In the genomic region with DNA sequence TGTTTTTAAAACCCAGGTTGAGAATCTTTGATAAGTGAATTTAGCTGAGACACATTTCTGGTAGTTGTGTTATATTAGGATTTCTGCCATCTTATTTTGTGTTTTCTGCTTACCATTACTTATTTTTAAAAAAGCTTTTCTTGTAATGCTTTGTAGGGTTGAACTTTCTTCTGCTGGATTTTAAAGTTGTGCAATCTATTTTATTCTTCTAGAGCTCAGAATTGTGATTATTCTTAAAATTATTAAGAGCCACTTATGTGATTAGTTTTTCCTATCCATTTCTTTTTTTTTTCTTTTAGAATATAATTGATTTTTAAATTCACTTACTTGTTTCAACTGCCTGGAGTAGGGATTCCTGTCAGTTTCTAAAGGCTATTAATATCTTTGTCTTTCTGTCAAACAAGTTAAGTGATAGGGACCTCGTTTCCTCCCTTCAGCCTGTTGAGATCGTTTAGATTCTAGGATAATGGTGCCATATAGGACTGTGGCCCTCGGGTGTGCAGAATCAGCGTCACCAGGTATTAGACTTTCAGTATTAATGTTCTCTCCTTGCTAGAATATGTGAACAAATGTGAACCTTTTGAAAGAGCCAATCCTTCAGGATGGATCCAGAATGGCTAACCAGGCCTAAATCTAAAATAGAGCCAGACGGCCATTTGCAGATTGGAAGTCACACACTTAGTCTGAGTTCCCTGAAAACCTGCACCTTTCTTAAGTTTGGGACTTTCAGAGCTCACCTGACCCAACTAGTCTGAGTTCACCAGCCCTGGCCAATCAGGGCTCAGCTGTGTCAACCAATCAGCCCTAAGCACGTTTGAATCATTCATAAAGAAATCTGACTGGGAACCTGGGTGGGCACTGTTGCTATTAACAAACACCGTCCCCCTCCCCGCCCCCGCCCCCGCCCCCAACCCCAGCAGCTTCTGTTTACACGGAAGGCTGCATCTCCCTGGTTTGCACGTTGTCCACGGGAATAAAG, we compare ENCODE assay signal across 14 cellular contexts. TPM values are rescaled to one million over a fixed set of nuclear protein-coding genes. Genes with fewer than 3 reads are reported as not detected.
DNase-seq lines count a peak whose midpoint lies in the region; ATAC-seq, FAIRE-seq and TF ChIP-seq lines count a peak whose summit lies in the region.
"Had no signal": no experiment of that assay in that cellular context is flagged by ENCODE, and none has a peak within 500 bp of the region (broad histone marks: within the 10 kb centered on the region; RNA-seq: fewer than 3 reads in every experiment).

No MANE protein-coding gene starts in this region.

- no peaks in the 10 kb centered on the region for H3K27me3 ChIP-seq in H9 (ENCODE audit: insufficient read depth, low read length)
- H3K27me3 ChIP-seq in trophoblast cell (ENCODE audit: insufficient read depth, low read length): no peaks in the 10 kb centered on the region
- H3K27me3 ChIP-seq in HepG2 (ENCODE audit: control insufficient read depth in 1 of 2, insufficient read depth in 2 of 2, low read length in 2 of 2): no peaks in the 10 kb centered on the region

- no peak overlapping the region for H3K14ac ChIP-seq in H9 (ENCODE audit: insufficient read depth, low read length)
- H3K14ac ChIP-seq in trophoblast cell (ENCODE audit: low read length): no peak overlapping the region

- H3K23me2 ChIP-seq in H9 (ENCODE audit: insufficient read length, low read depth, low read length, poor library complexity, severe bottlenecking): no peaks in the 10 kb centered on the region

- H3T11ph ChIP-seq in H9 (ENCODE audit: low read length): no peak overlapping the region

- H3K79me2 ChIP-seq in H9 (ENCODE audit: insufficient read depth, low read length): peaks cover 47% of the 10 kb centered on the region
- H3K79me2 ChIP-seq in trophoblast cell (ENCODE audit: control insufficient read depth, insufficient read depth, low read length, poor library complexity): peaks cover 17% of the 10 kb centered on the region
- peaks cover 89% of the 10 kb centered on the region for H3K79me2 ChIP-seq in HepG2 (ENCODE audit: insufficient read depth, low read length)

- H3K36me3 Mint-ChIP-seq in H9 (ENCODE audit: insufficient read depth in 1 of 3, low read depth in 3 of 3): peaks cover 16 to 22% (median 18%) of the 10 kb centered on the region in 3 experiments
- H3K36me3 Mint-ChIP-seq in T-helper 17 cell (ENCODE audit: low read depth): no peaks in the 10 kb centered on the region

- H3K4me3 ChIP-seq in trophoblast cell (ENCODE audit: low read depth, low read length) (no peak overlapping the region), HepG2 (replicated peaks in 1 of 3; ENCODE audit: insufficient read depth in 1 of 3, low read depth in 2 of 3, low read length in 3 of 3) (no peak overlapping the region)
- H3K4me3 ChIP-seq: GM23248 had no signal

- H3K27me3 Mint-ChIP-seq in H9 (ENCODE audit: low read depth): no peaks in the 10 kb centered on the region
- H3K27me3 Mint-ChIP-seq in T-helper 17 cell: no peaks in the 10 kb centered on the region
- H3K27me3 Mint-ChIP-seq: IgD-negative memory B cell had no signal

- H3K4me1 Mint-ChIP-seq in H9 (peaks cover 27 to 34% of the 10 kb centered on the region in 2 experiments), T-helper 17 cell (peaks cover 12% of the 10 kb centered on the region)

- H4K91ac ChIP-seq in H9 (ENCODE audit: insufficient read length, low read depth, low read length) (no peak overlapping the region), trophoblast cell (ENCODE audit: low read depth, low read length) (no peak overlapping the region)

- no peak overlapping the region for H2BK20ac ChIP-seq in H9 (ENCODE audit: low read depth, low read length, poor library complexity, severe bottlenecking)

- H3K9me3 ChIP-seq in H9 (ENCODE audit: control insufficient read depth, low read depth, low read length) (peaks cover 8% of the 10 kb centered on the region), T-helper 17 cell (ENCODE audit: control insufficient read depth, low read length, poor library complexity, severe bottlenecking) (peaks cover 7% of the 10 kb centered on the region), trophoblast cell (ENCODE audit: insufficient read depth, low read depth, low read length) (peaks cover 14% of the 10 kb centered on the region), HepG2 (ENCODE audit: low read length) (peaks cover 6% of the 10 kb centered on the region)

- H3K27ac Mint-ChIP-seq in H9 (peak overlapping the region in 2 of 3 experiments; percentile 81 to 92; a peak in 5 of 7 replicates), T-helper 17 cell (peak overlapping the region; percentile 71)

- FAIRE-seq in HepG2 (lab: Jason Lieb, UNC): no peak

- no peak overlapping the region for H2BK5ac ChIP-seq in H9 (ENCODE audit: insufficient read length, low read length)
- H2BK5ac ChIP-seq in trophoblast cell (ENCODE audit: low read depth, low read length, poor library complexity): no peak overlapping the region

- no peak overlapping the region for H2AFZ ChIP-seq in H9 (ENCODE audit: low read length)
- no peak overlapping the region for H2AFZ ChIP-seq in trophoblast cell (ENCODE audit: insufficient read depth, low read length, poor library complexity)
- no peak overlapping the region for H2AFZ ChIP-seq in HepG2 (ENCODE audit: low read length)
- H2AFZ ChIP-seq: GM23248 had no signal

- H3K18ac ChIP-seq in H9 (ENCODE audit: insufficient read length, low read depth, low read length): no peak overlapping the region
- no peak overlapping the region for H3K18ac ChIP-seq in trophoblast cell (ENCODE audit: low read length)

- H2BK120ac ChIP-seq in H9 (ENCODE audit: low read depth, low read length, poor library complexity, severe bottlenecking) (no peak overlapping the region), trophoblast cell (ENCODE audit: insufficient read depth, low read length, poor library complexity) (no peak overlapping the region)

- no peaks in the 10 kb centered on the region for H4K20me1 ChIP-seq in H9 (ENCODE audit: control insufficient read depth, insufficient read depth, insufficient read length)
- 0 out of 2 replicates have a peak, but pooled peaks cover 5% of the 10 kb centered on the region for H4K20me1 ChIP-seq in HepG2 (ENCODE audit: insufficient read depth, low read length)

- no peak for TF ChIP-seq RAD21 in HepG2 (CRISPR knock-in tag; IDR thresholded peaks at IDR 0.05)

- BruUV-seq in HepG2 (replicated peaks; lab: Mats Ljungman, UMichigan): no TSS peak

- H2BK15ac ChIP-seq in H9 (ENCODE audit: low read depth, low read length): no peak overlapping the region

- H3K4ac ChIP-seq in H9 (ENCODE audit: low read depth, low read length) (no peak overlapping the region), trophoblast cell (ENCODE audit: low read depth, low read length) (peak overlapping the region; percentile 70)

- H2AK5ac ChIP-seq in H9 (ENCODE audit: insufficient read length, low read length): no peak overlapping the region
- no peak overlapping the region for H2AK5ac ChIP-seq in trophoblast cell (ENCODE audit: low read length)

- H4K8ac ChIP-seq in H9 (replicated peaks; ENCODE audit: insufficient read length, low read depth, low read length) (no peak overlapping the region), trophoblast cell (ENCODE audit: low read depth, low read length) (no peak overlapping the region)

- H2BK12ac ChIP-seq in H9 (ENCODE audit: insufficient read length, low read depth, low read length) (no peak overlapping the region), trophoblast cell (ENCODE audit: low read length) (no peak overlapping the region)

- POLR2A ChIA-PET in HepG2 (lab: Yijun Ruan, JAX): no interaction called here

- TF ChIP-seq EP300 in HepG2 (IDR thresholded peaks at IDR 0.05; ENCODE audit: low read depth in 2 of 2, low read length in 2 of 2) (no peak), HepG2 (CRISPR knock-in tag; IDR thresholded peaks at IDR 0.05; ENCODE audit: borderline replicate concordance) (no peak)

- no peak overlapping the region for H3K4me2 ChIP-seq in H9 (ENCODE audit: insufficient read depth, insufficient read length, low read length)
- no peak overlapping the region for H3K4me2 ChIP-seq in trophoblast cell (ENCODE audit: low read length)
- H3K4me2 ChIP-seq in HepG2 (ENCODE audit: low read depth, low read length): no peak overlapping the region

- TF ChIP-seq CTCF in H9 (conservative IDR thresholded peaks at IDR 0.05) (no peak), HepG2 (CRISPR knock-in tag; IDR thresholded peaks at IDR 0.05) (no peak)

- DNase-seq in H9 (peak; percentile 68), T-helper 17 cell (no peak), iPS DF 4.7 (ENCODE audit: extremely low read depth, low spot score) (peak; percentile 44), trophoblast cell (no peak), HepG2 (ENCODE audit: low spot score) (no peak)
- DNase-seq: GM23248; NCI-H187; NCI-H446; NK-92 treated with Interleukin-12 subunit alpha and Interleukin-12 subunit beta, amount 100 ng/mL, for 24 hours; SHP77 had no signal

- CTCF ChIA-PET in HepG2 (lab: Yijun Ruan, JAX; ENCODE audit: low intra/inter-chr PET ratio, low total read pairs): no interaction called here

- H3K9ac ChIP-seq in H9 (ENCODE audit: extremely low read depth, insufficient read length, low read length) (no peak overlapping the region), trophoblast cell (ENCODE audit: low read length) (no peak overlapping the region), HepG2 (ENCODE audit: insufficient read depth, low read depth, low read length) (no peak overlapping the region)
- H3K9ac ChIP-seq: GM23248 had no signal

- H3K27ac ChIP-seq in H9 (ENCODE audit: insufficient read length, low read depth, low read length) (no peak overlapping the region), trophoblast cell (ENCODE audit: low read depth, low read length) (no peak overlapping the region), HepG2 (ENCODE audit: extremely low read length, insufficient read depth, low read length) (no peak overlapping the region)
- H3K27ac ChIP-seq: GM23248 had no signal

- no peak overlapping the region for H4K5ac ChIP-seq in H9 (ENCODE audit: insufficient read length, low read depth, low read length)

- TF ChIP-seq POLR2A in HepG2 (IDR thresholded peaks at IDR 0.05; ENCODE audit: insufficient read depth in 1 of 2, low read depth in 2 of 2, low read length in 2 of 2) (no peak), GM18505 (IDR thresholded peaks at IDR 0.05; ENCODE audit: borderline replicate concordance, extremely low read depth, insufficient read depth, insufficient read length) (no peak)

- peaks cover 11% of the 10 kb centered on the region for H3K79me1 ChIP-seq in H9 (ENCODE audit: insufficient read depth, low read depth, low read length, poor library complexity, severe bottlenecking)
- no peaks in the 10 kb centered on the region for H3K79me1 ChIP-seq in trophoblast cell (ENCODE audit: low read length)

- intact Hi-C loops in HepG2 (cut with micrococcal nuclease; ENCODE audit: unreplicated experiment): no loop called here

- H3K4me3 Mint-ChIP-seq in H9: no peak overlapping the region; a peak in 1 of 5 replicates
- H3K4me3 Mint-ChIP-seq in T-helper 17 cell: no peak overlapping the region

- H3K9me3 Mint-ChIP-seq in H9: peaks cover 14 to 19% of the 10 kb centered on the region in 2 experiments

- WGBS in H9 (ENCODE audit: extremely low coverage, insufficient read length, low lambda C conversion rate): no CpG with 5 or more reads among the region's 13 CpGs
- no CpG with 5 or more reads among the region's 13 CpGs for WGBS in trophoblast cell (ENCODE audit: extremely low coverage, insufficient coverage, insufficient read length)
- WGBS in HepG2 (ENCODE audit: low lambda C conversion rate): 93% methylated on average over 13 of the region's 13 CpGs

- H3K56ac ChIP-seq in H9 (ENCODE audit: insufficient read length, low read depth, low read length): no peak overlapping the region

- in situ Hi-C loops in HepG2 (cut with HindIII; ENCODE audit: extremely low pct_ligation_motif_present, low pct_unique_long_range_greater_than_20kb): no loop called here

- no peak overlapping the region for H4K12ac ChIP-seq in trophoblast cell (ENCODE audit: low read depth, low read length)

- no peak for ATAC-seq in T-helper 17 cell
- no peak for ATAC-seq in HepG2
- no peak for ATAC-seq in GM18505 (IDR thresholded peaks at IDR 0.05; ENCODE audit: unreplicated experiment)
- ATAC-seq in GM18909 (IDR thresholded peaks at IDR 0.05; ENCODE audit: poor library complexity, unreplicated experiment): no peak
- ATAC-seq: SK-N-SH treated with all-trans-retinoic acid at 6 μM for 48 hours had no signal

- H3K36me3 ChIP-seq in trophoblast cell (ENCODE audit: control insufficient read depth in 1 of 2, insufficient read depth in 2 of 2, low read length in 2 of 2): peaks cover 3 to 6% of the 10 kb centered on the region in 2 experiments
- H3K36me3 ChIP-seq in HepG2 (replicated peaks in 1 of 2; ENCODE audit: control insufficient read depth in 1 of 2, insufficient read depth in 2 of 2, low read length in 2 of 2): no peaks in the 10 kb centered on the region

- no peak overlapping the region for H3K23ac ChIP-seq in H9 (ENCODE audit: insufficient read length, low read depth, low read length)
- H3K23ac ChIP-seq in trophoblast cell (ENCODE audit: low read length): no peak overlapping the region

- H3K4me1 ChIP-seq in H9 (ENCODE audit: insufficient read depth, low read length): no peaks in the 10 kb centered on the region
- H3K4me1 ChIP-seq in trophoblast cell (ENCODE audit: control insufficient read depth in 1 of 2, insufficient read depth in 2 of 2, low read length in 2 of 2): no peaks in the 10 kb centered on the region
- 0 out of 2 replicates have a peak, but pooled peaks cover 5% of the 10 kb centered on the region for H3K4me1 ChIP-seq in HepG2 (ENCODE audit: insufficient read depth, low read length)

RNA-seq across cellular contexts. Expression of a gene that starts 26.2 kb away (rescaled TPM):
- total RNA-seq in H9 (2021): 53.5 and 60.5 TPM in 2 replicates
- 10 to 100 TPM; 35.6 to 52.8 TPM for total RNA-seq in T-helper 17 cell
- 39.0 and 43.1 TPM in 2 replicates for polyA plus RNA-seq in trophoblast cell (2013)
- total RNA-seq in HepG2 (2016; rRNA removed; fragmentation: Illumina TruSeq; extraction: Trizol): 13.7 and 21.7 TPM in 2 replicates
- 11.4 and 13.0 TPM in 2 replicates for total RNA-seq in HepG2 (2016; cell fraction: cytosol; rRNA removed; fragmentation: Illumina TruSeq; extraction: Trizol; ENCODE audit: low read depth)
- 13.2 and 19.0 TPM in 2 replicates for total RNA-seq in HepG2 (2016; cell fraction: insoluble cytoplasmic fraction; rRNA removed; fragmentation: Illumina TruSeq; extraction: Trizol)
- 12.9 and 17.8 TPM in 2 replicates for total RNA-seq in HepG2 (2016; cell fraction: membrane; rRNA removed; fragmentation: Illumina TruSeq; extraction: Trizol)
- 34.3 and 34.4 TPM in 2 replicates for total RNA-seq in HepG2 (2016; cell fraction: nucleus; rRNA removed; fragmentation: Illumina TruSeq; extraction: Trizol)
- 14.9 and 17.8 TPM in 2 replicates for polyA plus RNA-seq in HepG2 (2011; rRNA removed)
- polyA plus RNA-seq in HepG2 (2011; cell fraction: cytosol; rRNA removed): 11.7 and 14.5 TPM in 2 replicates
- 19.5 and 20.4 TPM in 2 replicates for polyA plus RNA-seq in HepG2 (2011; cell fraction: nucleus; rRNA removed)
- 17.6 and 19.7 TPM in 2 replicates for polyA plus RNA-seq in HepG2 (2012)
- 7.4 and 8.5 TPM in 2 replicates for polyA plus RNA-seq in HepG2 (2016; cell fraction: cytosol; fragmentation: Illumina TruSeq; extraction: Trizol; ENCODE audit: low read depth)
- polyA plus RNA-seq in HepG2 (2016; cell fraction: insoluble cytoplasmic fraction; fragmentation: Illumina TruSeq; extraction: Trizol; ENCODE audit: low read depth): 16.3 and 20.7 TPM in 2 replicates
- polyA plus RNA-seq in HepG2 (2016; cell fraction: membrane; fragmentation: Illumina TruSeq; extraction: Trizol; ENCODE audit: low read depth): 17.8 and 18.3 TPM in 2 replicates
- polyA plus RNA-seq in HepG2 (2016; cell fraction: nucleus; fragmentation: Illumina TruSeq; extraction: Trizol; ENCODE audit: insufficient read depth, low read depth): 20.0 and 22.4 TPM in 2 replicates
- 17.5 and 23.0 TPM in 2 replicates for polyA minus RNA-seq in HepG2 (2011; rRNA and poly(A)+ RNA removed; ENCODE audit: low replicate concordance)
- 9.6 and 10.6 TPM in 2 replicates for polyA minus RNA-seq in HepG2 (2011; cell fraction: cytosol; rRNA and poly(A)+ RNA removed)
- 65.1 and 68.5 TPM in 2 replicates for polyA minus RNA-seq in HepG2 (2011; cell fraction: nucleus; rRNA and poly(A)+ RNA removed)

Comparison
In these comparisons a context has a peak if more than half of its experiments do, and no peak if none do; other contexts are left out.
1. DNase-seq: peak in H9 (single experiment) and iPS DF 4.7 (single experiment); none in T-helper 17 cell (0 of 3), trophoblast cell (0 of 2) and HepG2 (single experiment).